Comparison of ENCODE assay signal across 25 cellular contexts in the genomic region with DNA sequence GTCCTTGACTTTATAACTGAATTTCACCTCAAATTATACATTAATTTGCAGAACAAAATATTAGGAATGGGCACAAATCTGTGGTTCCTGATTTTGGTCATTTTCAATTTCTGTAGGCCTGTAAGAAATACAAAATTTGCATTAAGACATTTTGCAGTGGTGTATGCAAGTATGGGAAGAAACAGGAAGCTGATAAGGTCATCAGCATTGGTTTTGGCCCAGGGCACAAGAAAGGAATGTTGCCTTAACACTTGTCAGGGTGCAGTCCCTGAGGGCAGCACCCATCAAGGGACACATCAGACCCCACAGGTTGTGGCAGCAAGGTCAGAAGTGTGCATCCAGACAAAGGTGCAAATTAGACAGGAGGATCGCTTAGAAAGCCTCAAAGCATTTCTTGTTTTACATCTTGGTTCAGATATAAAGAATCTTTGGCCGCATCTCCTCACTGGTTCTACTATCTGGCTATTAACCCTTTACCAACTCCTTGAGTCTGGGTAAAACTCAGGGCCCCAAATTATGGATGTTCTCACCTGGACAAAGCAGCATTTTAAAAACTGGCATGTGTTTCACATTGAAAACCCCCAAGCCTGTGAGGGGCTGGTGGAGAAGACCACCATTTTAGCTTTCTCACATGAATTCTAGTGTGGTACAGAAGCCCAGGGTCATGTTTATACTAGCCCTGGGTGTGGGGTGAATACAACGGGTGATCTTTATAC.
DNase-seq lines count a peak whose midpoint lies in the region; ATAC-seq and TF ChIP-seq lines count a peak whose summit lies in the region.
"Had no signal": no experiment of that assay in that cellular context is flagged by ENCODE, and none has a peak within 500 bp of the region (broad histone marks: within the 10 kb centered on the region; RNA-seq: fewer than 3 reads in every experiment).

No MANE protein-coding gene starts in this region.

- H3K79me1 ChIP-seq in mesendoderm (ENCODE audit: low read length) = no peaks in the 10 kb centered on the region

- no peak overlapping the region for H2BK15ac ChIP-seq in mesendoderm (replicated peaks; ENCODE audit: low read depth)

- H2BK120ac ChIP-seq in mesendoderm (ENCODE audit: low read depth, low read length) = no peak overlapping the region

- no peaks in the 10 kb centered on the region for H3K27me3 Mint-ChIP-seq in activated CD8-positive, alpha-beta T cell treated with anti-CD3 and anti-CD28 coated beads, Interleukin-2, amount 10 ng/mL, durations not matched to agents 7 days and 5 days (ENCODE audit: low read depth)
- no peaks in the 10 kb centered on the region for H3K27me3 Mint-ChIP-seq in activated CD8-positive, alpha-beta T cell treated with anti-CD3 and anti-CD28 coated beads for 36 hours
- H3K27me3 Mint-ChIP-seq: activated CD4-positive, alpha-beta T cell treated with anti-CD3 and anti-CD28 coated beads for 36 hours had no signal

- no peak for TF ChIP-seq EP300 in suprapubic skin (IDR thresholded peaks at IDR 0.05)

- no peak overlapping the region for H3K23ac ChIP-seq in mesendoderm (ENCODE audit: low read length)

- no peak overlapping the region for H2BK5ac ChIP-seq in mesendoderm (ENCODE audit: low read length)

- H3K4me3 ChIP-seq in adipocyte (ENCODE audit: low read length) (no peak overlapping the region), mesendoderm (ENCODE audit: low read length) (no peak overlapping the region), suprapubic skin (no peak overlapping the region)
- H3K4me3 ChIP-seq: HAP-1, lung, mucosa of descending colon, thoracic aorta had no signal

- peak overlapping the region; percentile 6 for H3K18ac ChIP-seq in mesendoderm (ENCODE audit: low read length)

- no peak for TF ChIP-seq POLR2A in suprapubic skin (IDR thresholded peaks at IDR 0.05)

- H4K8ac ChIP-seq in mesendoderm (ENCODE audit: low read depth, low read length) = no peak overlapping the region

- peak overlapping the region; percentile 67 for H3K9ac ChIP-seq in adipocyte (ENCODE audit: low read length)
- H3K9ac ChIP-seq in mesendoderm (ENCODE audit: low read length) = no peak overlapping the region

- H3K27ac ChIP-seq in mesendoderm (ENCODE audit: low read depth, low read length) (no peak overlapping the region), suprapubic skin (peak overlapping the region; percentile 47)
- H3K27ac ChIP-seq: HL-60, thoracic aorta had no signal

- no peak overlapping the region for H3K56ac ChIP-seq in mesendoderm (ENCODE audit: low read length)

- no peaks in the 10 kb centered on the region for H3K27me3 ChIP-seq in adipocyte (replicated peaks; ENCODE audit: control insufficient read depth, insufficient read depth, low read length)
- H3K27me3 ChIP-seq in mesendoderm (ENCODE audit: insufficient read depth, low read length, poor library complexity) = no peaks in the 10 kb centered on the region
- no peaks in the 10 kb centered on the region for H3K27me3 ChIP-seq in suprapubic skin

- H3K27ac Mint-ChIP-seq in activated CD8-positive, alpha-beta T cell treated with anti-CD3 and anti-CD28 coated beads, Interleukin-2, amount 10 ng/mL, durations not matched to agents 7 days and 5 days = peak overlapping the region; percentile 44
- no peak overlapping the region for H3K27ac Mint-ChIP-seq in activated CD8-positive, alpha-beta T cell treated with anti-CD3 and anti-CD28 coated beads for 36 hours
- H3K27ac Mint-ChIP-seq: activated CD4-positive, alpha-beta T cell treated with anti-CD3 and anti-CD28 coated beads for 36 hours; nephron progenitor cell had no signal

- no peaks in the 10 kb centered on the region for H3K9me3 Mint-ChIP-seq in activated CD8-positive, alpha-beta T cell treated with anti-CD3 and anti-CD28 coated beads, Interleukin-2, amount 10 ng/mL, durations not matched to agents 7 days and 5 days (ENCODE audit: insufficient read depth)
- no peaks in the 10 kb centered on the region for H3K9me3 Mint-ChIP-seq in activated CD8-positive, alpha-beta T cell treated with anti-CD3 and anti-CD28 coated beads for 36 hours
- H3K9me3 Mint-ChIP-seq: CD14-positive monocyte had no signal

- H3K9me3 ChIP-seq in adipocyte (ENCODE audit: control insufficient read depth, low read length) (peaks cover under 1% of the 10 kb centered on the region), suprapubic skin (no peaks in the 10 kb centered on the region)
- H3K9me3 ChIP-seq: HAP-1, mucosa of descending colon, thoracic aorta had no signal

- CTCF ChIA-PET in activated CD8-positive, alpha-beta T cell treated with anti-CD3 and anti-CD28 coated beads, Interleukin-2, amount 10 ng/mL, durations not matched to agents 7 days and 5 days (lab: Charles Lee) = no interaction called here
- CTCF ChIA-PET in activated CD8-positive, alpha-beta T cell treated with anti-CD3 and anti-CD28 coated beads for 36 hours (lab: Charles Lee) = no interaction called here

- H4K5ac ChIP-seq in mesendoderm (ENCODE audit: low read length) = no peak overlapping the region

- no peak for TF ChIP-seq CTCF in activated CD8-positive, alpha-beta T cell treated with anti-CD3 and anti-CD28 coated beads for 36 hours (IDR thresholded peaks at IDR 0.05)
- TF ChIP-seq CTCF in suprapubic skin (IDR thresholded peaks at IDR 0.05) = no peak

- peaks cover 6% of the 10 kb centered on the region for H3K36me3 Mint-ChIP-seq in activated CD8-positive, alpha-beta T cell treated with anti-CD3 and anti-CD28 coated beads, Interleukin-2, amount 10 ng/mL, durations not matched to agents 7 days and 5 days (ENCODE audit: low read depth)
- peaks cover 3% of the 10 kb centered on the region for H3K36me3 Mint-ChIP-seq in activated CD8-positive, alpha-beta T cell treated with anti-CD3 and anti-CD28 coated beads for 36 hours (ENCODE audit: low read depth)
- H3K36me3 Mint-ChIP-seq: CD14-positive monocyte had no signal

- H3K4me1 ChIP-seq in adipocyte (ENCODE audit: control insufficient read depth, insufficient read depth, low read length) = peaks cover 53% of the 10 kb centered on the region
- H3K4me1 ChIP-seq in mesendoderm (ENCODE audit: control insufficient read depth, low read depth, low read length) = peaks cover 5% of the 10 kb centered on the region
- peaks cover 44% of the 10 kb centered on the region for H3K4me1 ChIP-seq in suprapubic skin
- H3K4me1 ChIP-seq: HAP-1 had no signal

- WGBS in mesendoderm (ENCODE audit: extremely low coverage, insufficient coverage, low lambda C conversion rate) = no CpG with 5 or more reads among the region's 3 CpGs
- WGBS in suprapubic skin = 41% methylated on average over 3 of the region's 3 CpGs

- no peaks in the 10 kb centered on the region for H3K79me2 ChIP-seq in mesendoderm (ENCODE audit: control insufficient read depth, insufficient read depth, low read length)

- no peak overlapping the region for H3K4ac ChIP-seq in mesendoderm (ENCODE audit: low read depth, low read length)

- no peak overlapping the region for H3K4me2 ChIP-seq in mesendoderm (ENCODE audit: low read length)

- H3K36me3 ChIP-seq in adipocyte (ENCODE audit: control insufficient read depth, insufficient read depth, low read length, severe bottlenecking) (peaks cover 57% of the 10 kb centered on the region), mesendoderm (ENCODE audit: control insufficient read depth, insufficient read depth, low read length) (no peaks in the 10 kb centered on the region), suprapubic skin (peaks cover 11% of the 10 kb centered on the region)
- H3K36me3 ChIP-seq: HAP-1, thoracic aorta had no signal

- peaks cover 33% of the 10 kb centered on the region for H3K4me1 Mint-ChIP-seq in activated CD8-positive, alpha-beta T cell treated with anti-CD3 and anti-CD28 coated beads, Interleukin-2, amount 10 ng/mL, durations not matched to agents 7 days and 5 days (ENCODE audit: low read depth)
- peaks cover 13% of the 10 kb centered on the region for H3K4me1 Mint-ChIP-seq in activated CD8-positive, alpha-beta T cell treated with anti-CD3 and anti-CD28 coated beads for 36 hours (ENCODE audit: low read depth)

- DNase-seq in activated CD8-positive, alpha-beta T cell treated with anti-CD3 and anti-CD28 coated beads, Interleukin-2, amount 10 ng/mL, durations not matched to agents 7 days and 5 days = no peak
- DNase-seq in activated CD8-positive, alpha-beta T cell treated with anti-CD3 and anti-CD28 coated beads for 36 hours = no peak
- DNase-seq in adipocyte (ENCODE audit: low read depth) (no peak), mesendoderm (peak; percentile 31), suprapubic skin (ENCODE audit: low spot score in 2 of 2) (no peak), cerebellar cortex (ENCODE audit: low spot score) (no peak)
- DNase-seq: 8988T; activated CD4-positive, alpha-beta T cell treated with anti-CD3 and anti-CD28 coated beads for 36 hours; activated gamma-delta T cell treated with Interleukin-2 at 50 U/mL for 16 hours; DMS79; GF-D8; NCI-H1417; NCI-H2029 treated with DMSO at 0.1 percent for 48 hours; NCI-H2227 treated with DMSO at 0.1 percent for 48 hours; NCI-H526; stimulated activated naive CD4-positive, alpha-beta T cell treated with Interleukin-2 at 50 U/mL for 16 hours had no signal

- no peak overlapping the region for H3K4me3 Mint-ChIP-seq in activated CD8-positive, alpha-beta T cell treated with anti-CD3 and anti-CD28 coated beads, Interleukin-2, amount 10 ng/mL, durations not matched to agents 7 days and 5 days
- H3K4me3 Mint-ChIP-seq in activated CD8-positive, alpha-beta T cell treated with anti-CD3 and anti-CD28 coated beads for 36 hours = no peak overlapping the region
- H3K4me3 Mint-ChIP-seq: activated CD4-positive, alpha-beta T cell treated with anti-CD3 and anti-CD28 coated beads for 36 hours; CD14-positive monocyte; nephron progenitor cell had no signal

- ATAC-seq in activated CD8-positive, alpha-beta T cell treated with anti-CD3 and anti-CD28 coated beads, Interleukin-2, amount 10 ng/mL, durations not matched to agents 7 days and 5 days = no peak
- no peak for ATAC-seq in activated CD8-positive, alpha-beta T cell treated with anti-CD3 and anti-CD28 coated beads for 36 hours
- ATAC-seq in GM21737 (IDR thresholded peaks at IDR 0.05; ENCODE audit: unreplicated experiment) (no peak), GM21619 (IDR thresholded peaks at IDR 0.05; ENCODE audit: unreplicated experiment) (no peak)
- ATAC-seq: activated CD4-positive, alpha-beta T cell treated with anti-CD3 and anti-CD28 coated beads for 36 hours had no signal

- no peak overlapping the region for H2AK5ac ChIP-seq in mesendoderm (ENCODE audit: low read length)

- intact Hi-C loops in activated CD8-positive, alpha-beta T cell treated with anti-CD3 and anti-CD28 coated beads for 36 hours (cut with micrococcal nuclease) = no loop called here

- POLR2A ChIA-PET in activated CD8-positive, alpha-beta T cell treated with anti-CD3 and anti-CD28 coated beads, Interleukin-2, amount 10 ng/mL, durations not matched to agents 7 days and 5 days (lab: Charles Lee) = no interaction called here
- POLR2A ChIA-PET in activated CD8-positive, alpha-beta T cell treated with anti-CD3 and anti-CD28 coated beads for 36 hours (lab: Charles Lee) = no interaction called here
